11 cellular contexts compared by ENCODE assay signal in the genomic region with DNA sequence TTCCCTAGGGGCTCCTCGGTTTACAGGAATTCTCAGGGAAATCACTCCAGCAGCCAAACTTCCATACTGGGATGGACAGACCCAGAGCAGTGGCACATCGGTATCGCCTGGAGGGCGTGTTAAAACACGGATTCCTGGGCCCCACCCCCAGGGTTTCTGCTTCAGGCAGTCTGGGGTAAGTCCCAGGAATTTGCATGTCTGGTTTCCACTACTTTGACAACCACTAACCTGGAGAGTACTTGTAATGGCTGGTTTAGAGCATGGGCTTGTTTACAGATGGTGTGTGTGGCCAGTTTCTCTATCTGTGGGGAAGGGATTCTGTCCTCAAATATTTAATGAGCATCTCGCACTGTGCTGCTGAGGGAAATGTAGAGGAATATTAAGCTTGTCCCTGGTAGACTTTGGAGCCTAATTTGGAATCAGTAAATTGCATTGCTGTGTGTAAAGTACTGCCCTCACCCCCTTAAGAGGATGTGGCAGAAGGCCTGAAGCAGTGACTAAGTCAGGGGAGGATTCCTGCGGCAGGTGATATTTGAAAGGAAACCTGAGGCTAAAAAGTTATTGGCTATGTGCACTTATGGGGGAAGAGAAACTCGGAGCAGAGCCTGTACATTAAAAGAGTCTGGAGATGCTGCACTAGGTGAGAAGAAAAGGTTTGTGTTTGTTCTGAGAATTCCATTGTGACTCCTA. TPM values are rescaled to one million over a fixed set of nuclear protein-coding genes. Genes with fewer than 3 reads are reported as not detected.
A peak's percentile ranks its signal among the peaks of the same experiment; 100 is the strongest.
DNase-seq lines count a peak whose midpoint lies in the region; ATAC-seq, FAIRE-seq and TF ChIP-seq lines count a peak whose summit lies in the region.
"Had no signal": no experiment of that assay in that cellular context is flagged by ENCODE, and none has a peak within 500 bp of the region (broad histone marks: within the 10 kb centered on the region; RNA-seq: fewer than 3 reads in every experiment).

No MANE protein-coding gene starts in this region.

- no peak overlapping the region for H3K4me3 ChIP-seq in epithelial cell of esophagus (ENCODE audit: low read length)
- H3K4me3 ChIP-seq in tibial nerve, result no peak overlapping the region
- no peak overlapping the region for H3K4me3 ChIP-seq in kidney (ENCODE audit: low read length in 2 of 2)
- H3K4me3 ChIP-seq: coronary artery, K562 had no signal

- no peak for TF ChIP-seq EP300 in tibial nerve (IDR thresholded peaks at IDR 0.05)

- H3K9ac ChIP-seq in kidney (ENCODE audit: low read length in 2 of 2), result no peak overlapping the region

- intact Hi-C loops in kidney (cut with DNase I), result no loop called here

- peak; percentile 79 for FAIRE-seq in GM12891 (lab: Jason Lieb, UNC)
- FAIRE-seq in kidney (lab: Jason Lieb, UNC), result no peak
- FAIRE-seq: K562 had no signal

- H3K4me1 ChIP-seq in tibial nerve (peaks cover 0 to 4% (median 0%) of the 10 kb centered on the region in 4 donors), kidney (ENCODE audit: control insufficient read depth in 1 of 2, insufficient read depth in 1 of 2, low read depth in 1 of 2, low read length in 2 of 2) (peaks cover 5 to 14% of the 10 kb centered on the region in 2 donors)

- no peak for TF ChIP-seq POLR2A in GM12891 (IDR thresholded peaks at IDR 0.05; ENCODE audit: low read depth, low read length)
- TF ChIP-seq POLR2A in tibial nerve (IDR thresholded peaks at IDR 0.05), result no peak

- H3K36me3 ChIP-seq in tibial nerve (no peaks in the 10 kb centered on the region), kidney (ENCODE audit: control insufficient read depth in 1 of 2, insufficient read depth in 2 of 2, low read length in 2 of 2) (peaks cover 4 to 10% of the 10 kb centered on the region in 2 donors)

- 71 to 78% methylated on average over 8 of the region's 8 CpGs for WGBS in tibial nerve, 2 donors

- ATAC-seq in GM19468 (IDR thresholded peaks at IDR 0.05; ENCODE audit: extremely low read depth, unreplicated experiment) (peak; percentile 89), HG03139 (IDR thresholded peaks at IDR 0.05; ENCODE audit: unreplicated experiment) (peak; percentile 78)
- ATAC-seq: K562 had no signal

- TF ChIP-seq CTCF in epithelial cell of esophagus (IDR thresholded peaks at IDR 0.05; ENCODE audit: insufficient read depth, low read depth, low read length, missing control alignments) (no peak), tibial nerve (IDR thresholded peaks at IDR 0.05) (no peak), kidney (IDR thresholded peaks at IDR 0.05; ENCODE audit: borderline replicate concordance, extremely low read depth, insufficient read depth) (no peak)

- DNase-seq in GM12891 (ENCODE audit: insufficient read length, low spot score) (peak; percentile 55), epithelial cell of esophagus (ENCODE audit: low read depth) (peak; percentile 83), tibial nerve (ENCODE audit: low spot score in 2 of 2) (no peak), H4 (ENCODE audit: low spot score) (no peak), kidney (no peak), NCI-H1694 treated with DMSO at 0.1 percent for 48 hours (lab: John Stamatoyannopoulos, UW) (no peak)
- DNase-seq: CD4-positive, alpha-beta memory T cell had no signal

- H3K27me3 ChIP-seq in tibial nerve, result no peaks in the 10 kb centered on the region

- H3K9me3 ChIP-seq in tibial nerve, result no peaks in the 10 kb centered on the region
- H3K9me3 ChIP-seq in kidney (ENCODE audit: control insufficient read depth in 1 of 2, low read length in 2 of 2), result no peaks in the 10 kb centered on the region

- H3K27ac ChIP-seq in tibial nerve (no peak overlapping the region), kidney (ENCODE audit: low read depth in 2 of 2, low read length in 2 of 2) (no peak overlapping the region)
- H3K27ac ChIP-seq: coronary artery had no signal

TF ChIP-seq in GM12891, 5 proteins besides CTCF, POLR2A, EP300 and RAD21:
- TF ChIP-seq POU2F2 (IDR thresholded peaks at IDR 0.05; ENCODE audit: low read depth, low read length) (peak; percentile 96), PAX5 (IDR thresholded peaks at IDR 0.05; ENCODE audit: insufficient read depth, low read length, severe bottlenecking) (no peak)

RNA-seq across cellular contexts. Expression of gene TJP2, which starts 18.6 kb away (rescaled TPM):
- polyA plus RNA-seq in GM12891 (2012; ENCODE audit: low read depth, missing spikeins), result 15.1 TPM
- total RNA-seq in tibial nerve (100 to 1,000 TPM; 123 to 207 (median 182) TPM), kidney (148 TPM)
- total RNA-seq in H4 (2014; rRNA removed; shearing (Covaris generic)), result 8.2 and 10.7 TPM in 2 replicates
- 35.9 TPM for polyA plus RNA-seq in kidney (ENCODE audit: insufficient read depth, low read depth, low replicate concordance)

Comparison
In these comparisons a context has a peak if more than half of its experiments do, and no peak if none do; other contexts are left out.
1. DNase-seq: peak in GM12891 (single experiment) and epithelial cell of esophagus (single experiment); none in tibial nerve (0 of 2), H4 (single experiment), kidney (single experiment) and NCI-H1694 treated with DMSO at 0.1 percent for 48 hours (single experiment).
2. RNA of gene TJP2, which starts 18.6 kb away (total RNA-seq): 123 to 207 TPM in tibial nerve and 148 TPM in kidney (single experiment); 8.2 to 10.7 TPM in H4; every median in the first group is over 10 times any median in the second.